17 cellular contexts compared by ENCODE assay signal in the genomic region with DNA sequence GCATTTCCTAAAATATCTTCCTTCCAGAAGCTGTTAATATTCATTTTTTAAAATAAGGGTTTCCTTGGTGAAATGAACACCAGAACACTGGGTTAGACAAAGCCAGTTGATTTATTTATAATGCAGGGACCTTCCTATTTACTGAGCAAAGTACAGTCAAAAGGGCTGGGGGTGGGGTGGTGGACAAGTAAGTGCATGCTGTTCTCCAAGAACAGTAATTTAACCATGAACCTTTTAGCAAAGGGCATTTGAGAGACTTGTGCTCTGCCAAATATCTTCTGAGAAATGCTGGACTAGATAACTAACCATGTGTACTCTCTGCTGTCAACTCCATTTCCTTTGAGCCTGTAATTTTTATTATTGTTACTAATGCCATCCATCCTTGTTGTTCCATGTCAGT.
"Had no signal": no experiment of that assay in that cellular context is flagged by ENCODE, and none has a peak within 500 bp of the region (broad histone marks: within the 10 kb centered on the region; RNA-seq: fewer than 3 reads in every experiment).

No MANE protein-coding gene starts in this region.

- H3K4me3 Mint-ChIP-seq: endodermal cell; neural progenitor cell; stimulated activated naive B cell treated with anti-CD40 and anti-IgM and Interleukin-4, amounts not matched to agents 10 μg/mL and 1 μg/mL and 100 μg/mL, for 72 hours; T-cell had no signal

- H3K4me1 Mint-ChIP-seq: stimulated activated naive B cell treated with anti-CD40 and anti-IgM and Interleukin-4, amounts not matched to agents 10 μg/mL and 1 μg/mL and 100 μg/mL, for 72 hours; T-cell had no signal

- H3K4me3 ChIP-seq: ascending aorta, breast epithelium, gastrocnemius medialis, heart right ventricle, lower lobe of right lung, neural progenitor cell, tibial artery, uterus had no signal

- H3K27me3 Mint-ChIP-seq: stimulated activated naive B cell treated with anti-CD40 and anti-IgM and Interleukin-4, amounts not matched to agents 10 μg/mL and 1 μg/mL and 100 μg/mL, for 72 hours had no signal

- H3K36me3 ChIP-seq: ascending aorta, breast epithelium, gastrocnemius medialis, heart right ventricle, lower lobe of right lung, neural progenitor cell, tibial artery, uterus had no signal

- H3K9me3 Mint-ChIP-seq: endodermal cell; neural progenitor cell; stimulated activated naive B cell treated with anti-CD40 and anti-IgM and Interleukin-4, amounts not matched to agents 10 μg/mL and 1 μg/mL and 100 μg/mL, for 72 hours; T-cell had no signal

- H3K9me3 ChIP-seq: ascending aorta, breast epithelium, gastrocnemius medialis, heart right ventricle, lower lobe of right lung, tibial artery, uterus had no signal

- H3K27ac Mint-ChIP-seq: endodermal cell; neural progenitor cell; stimulated activated naive B cell treated with anti-CD40 and anti-IgM and Interleukin-4, amounts not matched to agents 10 μg/mL and 1 μg/mL and 100 μg/mL, for 72 hours; T-cell had no signal

- ATAC-seq: gastrocnemius medialis; lower lobe of right lung; stimulated activated naive B cell treated with anti-CD40 and anti-IgM and Interleukin-4, amounts not matched to agents 10 μg/mL and 1 μg/mL and 100 μg/mL, for 72 hours; T-cell had no signal

- DNase-seq: activated CD4-positive, alpha-beta T cell treated with anti-CD3 and anti-CD28 coated beads, Interleukin-2, amount 50 U/mL, for 1 hour; activated naive CD4-positive, alpha-beta T cell; endodermal cell; erythroblast; gastrocnemius medialis; heart right ventricle; lower lobe of right lung; midbrain; stimulated activated CD4-positive, alpha-beta T cell treated with anti-CD3 and anti-CD28 coated beads, Interleukin-2, amount 100 ng/mL, for 48 hours; stimulated activated naive B cell treated with anti-CD40 and anti-IgM and Interleukin-4, amounts not matched to agents 10 μg/mL and 1 μg/mL and 100 μg/mL, for 72 hours; T-cell; T-helper 9 cell; tibial artery; uterus had no signal

- H3K27me3 ChIP-seq: ascending aorta, breast epithelium, gastrocnemius medialis, heart right ventricle, neural progenitor cell, tibial artery, uterus had no signal

- H3K36me3 Mint-ChIP-seq: neural progenitor cell had no signal
